1 cellular context compared by ENCODE assay signal in genomic region chr10:29535012-29535777, GRCh38.
TF ChIP-seq lines count a peak whose summit lies in the region.

No MANE protein-coding gene starts in this region.

TF ChIP-seq in HEK293, 187 proteins besides CTCF, POLR2A, EP300 and RAD21 (continued from another document and continues in another):
- TF ChIP-seq TSHZ1 (tag by site-specific recombination; IDR thresholded peaks at IDR 0.05; ENCODE audit: borderline replicate concordance) (peak; percentile 40; the same call in 1 of the 2 replicates), KLF16 (tag by site-specific recombination; IDR thresholded peaks at IDR 0.05) (no peak), ZSCAN5A (tag by site-specific recombination; IDR thresholded peaks at IDR 0.05) (no peak), ZNF639 (tag by site-specific recombination; IDR thresholded peaks at IDR 0.05) (peak; percentile 64; the same call in 1 of the 2 replicates), BCL11B (tag by site-specific recombination; IDR thresholded peaks at IDR 0.05; ENCODE audit: low read depth) (no peak), ZNF266 (tag by site-specific recombination; IDR thresholded peaks at IDR 0.05; ENCODE audit: low read depth) (no peak), AEBP2 (tag by site-specific recombination; IDR thresholded peaks at IDR 0.05; ENCODE audit: borderline replicate concordance) (no peak), BCL6B (tag by site-specific recombination; IDR thresholded peaks at IDR 0.05) (no peak), GLIS1 (tag by site-specific recombination; IDR thresholded peaks at IDR 0.05) (peak; percentile 35; the same call in 1 of the 2 replicates), REST (tag by site-specific recombination; IDR thresholded peaks at IDR 0.05) (no peak), SCRT1 (tag by site-specific recombination; IDR thresholded peaks at IDR 0.05; ENCODE audit: borderline replicate concordance) (no peak), ZNF768 (tag by site-specific recombination; IDR thresholded peaks at IDR 0.05) (no peak), ZNF561 (tag by site-specific recombination; IDR thresholded peaks at IDR 0.05; ENCODE audit: borderline replicate concordance) (no peak), ZBTB8A (tag by site-specific recombination; IDR thresholded peaks at IDR 0.05) (peak; percentile 39), ZNF114 (tag by site-specific recombination; IDR thresholded peaks at IDR 0.05) (no peak), ZNF791 (tag by site-specific recombination; IDR thresholded peaks at IDR 0.05) (no peak), ZNF148 (tag by site-specific recombination; IDR thresholded peaks at IDR 0.05; ENCODE audit: borderline replicate concordance) (no peak), ZBTB44 (tag by site-specific recombination; IDR thresholded peaks at IDR 0.05) (peak; percentile 52; the same call in 1 of the 2 replicates), FEZF1 (tag by site-specific recombination; IDR thresholded peaks at IDR 0.05) (peak; percentile 64; the same call in 1 of the 2 replicates), ZNF398 (tag by site-specific recombination; IDR thresholded peaks at IDR 0.05) (no peak), KLF1 (tag by site-specific recombination; IDR thresholded peaks at IDR 0.05) (no peak), REPIN1 (tag by site-specific recombination; IDR thresholded peaks at IDR 0.05; ENCODE audit: low read depth) (no peak), ZNF596 (tag by site-specific recombination; IDR thresholded peaks at IDR 0.05) (no peak), ZNF16 (tag by site-specific recombination; IDR thresholded peaks at IDR 0.05; ENCODE audit: low read depth) (no peak), ZNF830 (tag by site-specific recombination; IDR thresholded peaks at IDR 0.05; ENCODE audit: low read depth) (no peak), ZNF112 (tag by site-specific recombination; IDR thresholded peaks at IDR 0.05) (no peak), ZIC2 (tag by site-specific recombination; IDR thresholded peaks at IDR 0.05) (no peak), TCF7L2 (IDR thresholded peaks at IDR 0.05; ENCODE audit: borderline replicate concordance, low read depth, low read length) (peak; percentile 41; the same call in 1 of the 2 replicates), ZNF777 (tag by site-specific recombination; IDR thresholded peaks at IDR 0.05; ENCODE audit: borderline replicate concordance) (no peak), ZNF488 (tag by site-specific recombination; IDR thresholded peaks at IDR 0.05) (no peak), ZFP41 (tag by site-specific recombination; IDR thresholded peaks at IDR 0.05; ENCODE audit: borderline replicate concordance) (no peak), KLF17 (tag by site-specific recombination; IDR thresholded peaks at IDR 0.05) (0 out of 2 replicates have a peak, but pooled peaks have one; percentile 38), ZNF843 (tag by site-specific recombination; IDR thresholded peaks at IDR 0.05) (peak; percentile 84), OSR2 (tag by site-specific recombination; IDR thresholded peaks at IDR 0.05) (peak; percentile 91), GLIS2 (tag by site-specific recombination; IDR thresholded peaks at IDR 0.05) (no peak), GLI4 (tag by site-specific recombination; IDR thresholded peaks at IDR 0.05) (no peak), ZNF433 (tag by site-specific recombination; IDR thresholded peaks at IDR 0.05; ENCODE audit: low read depth) (no peak), ZNF626 (tag by site-specific recombination; IDR thresholded peaks at IDR 0.05) (no peak)
